In the genomic region with DNA sequence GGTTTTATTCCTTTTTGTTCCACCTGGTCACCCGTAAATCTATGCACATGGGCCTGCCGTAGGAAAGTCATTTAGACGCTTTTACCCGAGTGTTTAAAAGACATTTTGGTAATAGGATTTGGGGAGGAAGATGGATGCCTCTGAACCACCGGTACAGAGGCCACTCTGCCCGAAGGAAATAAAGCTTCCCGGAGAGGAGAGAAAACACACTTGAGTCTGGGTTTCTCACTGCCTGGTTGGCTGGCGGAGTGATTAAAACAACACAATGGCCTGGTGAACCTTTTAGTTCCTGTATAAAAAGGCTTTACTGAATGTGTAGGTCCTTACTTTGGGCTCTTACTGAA, we compare ENCODE assay signal across 8 cellular contexts. TPM values are rescaled to one million over a fixed set of nuclear protein-coding genes. Genes with fewer than 3 reads are reported as not detected.
DNase-seq lines count a peak whose midpoint lies in the region; ATAC-seq and TF ChIP-seq lines count a peak whose summit lies in the region.

No MANE protein-coding gene starts in this region.

- peak overlapping the region; percentile 74 for H3K9ac ChIP-seq in H9 (ENCODE audit: extremely low read depth, insufficient read length, low read length)
- H3K9ac ChIP-seq in iPS-20b (ENCODE audit: low read depth, low read length): peak overlapping the region; percentile 94

- H4K5ac ChIP-seq in H9 (ENCODE audit: insufficient read length, low read depth, low read length): no peak overlapping the region

- H3K18ac ChIP-seq in H9 (ENCODE audit: insufficient read length, low read depth, low read length): peak overlapping the region; percentile 75

- H2AFZ ChIP-seq in H9 (ENCODE audit: low read length): peak overlapping the region; percentile 83

- H3K4ac ChIP-seq in H9 (ENCODE audit: low read depth, low read length): no peak overlapping the region

- H3K23me2 ChIP-seq in H9 (ENCODE audit: insufficient read length, low read depth, low read length, poor library complexity, severe bottlenecking): peaks cover 10% of the 10 kb centered on the region

- peak overlapping the region; percentile 59; the same call in 1 of the 2 replicates for H3K14ac ChIP-seq in H9 (ENCODE audit: insufficient read depth, low read length)

- no peak overlapping the region for H3T11ph ChIP-seq in H9 (ENCODE audit: low read length)

- no peaks in the 10 kb centered on the region for H3K27me3 Mint-ChIP-seq in H9 (ENCODE audit: low read depth)
- no peaks in the 10 kb centered on the region for H3K27me3 Mint-ChIP-seq in activated naive CD8-positive, alpha-beta T cell treated with anti-CD3 and anti-CD28 coated beads, Interleukin-2, amount 50 U/mL, for 24 hours

- peak overlapping the region; percentile 98 for H3K27ac Mint-ChIP-seq in H9
- H3K27ac Mint-ChIP-seq in activated naive CD8-positive, alpha-beta T cell treated with anti-CD3 and anti-CD28 coated beads, Interleukin-2, amount 50 U/mL, for 24 hours: peak overlapping the region; percentile 99

- peaks cover 8 to 11% of the 10 kb centered on the region in 2 experiments for H3K4me1 Mint-ChIP-seq in H9
- peaks cover 31% of the 10 kb centered on the region for H3K4me1 Mint-ChIP-seq in activated naive CD8-positive, alpha-beta T cell treated with anti-CD3 and anti-CD28 coated beads, Interleukin-2, amount 50 U/mL, for 24 hours

- WGBS in H9 (ENCODE audit: extremely low coverage, insufficient read length, low lambda C conversion rate): no CpG with 5 or more reads among the region's 8 CpGs

- no peak for TF ChIP-seq CTCF in H9 (conservative IDR thresholded peaks at IDR 0.05)

- no peak overlapping the region for H2BK5ac ChIP-seq in H9 (ENCODE audit: insufficient read length, low read length)

- DNase-seq in H9 (no peak), NCI-H2171 treated with DMSO at 0.1 percent for 48 hours (lab: John Stamatoyannopoulos, UW) (peak; percentile 52), NCI-H524 treated with DMSO at 0.1 percent for 48 hours (lab: John Stamatoyannopoulos, UW) (no peak), cerebellar cortex (ENCODE audit: low spot score) (no peak)
- peak; percentile 33 for DNase-seq in activated naive CD8-positive, alpha-beta T cell treated with anti-CD3 and anti-CD28 coated beads, Interleukin-2, amount 50 U/mL, for 24 hours
- peak in 2 of 3 donors; percentile 0 to 6 for DNase-seq in stimulated activated CD4-positive, alpha-beta T cell treated with anti-CD3 and anti-CD28 coated beads, Interleukin-12 subunit alpha, Interleukin-12 subunit beta, amount 100 ng/mL, for 48 hours (ENCODE audit: low read depth in 2 of 3, low spot score in 1 of 3)

- no peak overlapping the region for H2AK5ac ChIP-seq in H9 (ENCODE audit: insufficient read length, low read length)

- H3K9me3 ChIP-seq in H9 (ENCODE audit: control insufficient read depth, low read depth, low read length) (no peaks in the 10 kb centered on the region), iPS-20b (ENCODE audit: insufficient read depth, low read depth, low read length) (no peaks in the 10 kb centered on the region)

- H4K8ac ChIP-seq in H9 (replicated peaks; ENCODE audit: insufficient read length, low read depth, low read length): no peak overlapping the region

- no peaks in the 10 kb centered on the region for H3K79me1 ChIP-seq in H9 (ENCODE audit: insufficient read depth, low read depth, low read length, poor library complexity, severe bottlenecking)

- no peak overlapping the region for H4K91ac ChIP-seq in H9 (ENCODE audit: insufficient read length, low read depth, low read length)

- no peak overlapping the region for H2BK12ac ChIP-seq in H9 (ENCODE audit: insufficient read length, low read depth, low read length)

- peaks cover 0 to 5% (median 0%) of the 10 kb centered on the region in 3 experiments; a peak in 3 of 7 replicates for H3K36me3 Mint-ChIP-seq in H9 (ENCODE audit: insufficient read depth in 1 of 3, low read depth in 3 of 3)
- peaks cover 2% of the 10 kb centered on the region for H3K36me3 Mint-ChIP-seq in activated naive CD8-positive, alpha-beta T cell treated with anti-CD3 and anti-CD28 coated beads, Interleukin-2, amount 50 U/mL, for 24 hours (ENCODE audit: low read depth)

- H3K4me1 ChIP-seq in H9 (ENCODE audit: insufficient read depth, low read length) (no peaks in the 10 kb centered on the region), iPS-20b (ENCODE audit: insufficient read depth, low read length) (no peaks in the 10 kb centered on the region; the same call in 1 of the 2 replicates)

- H4K20me1 ChIP-seq in H9 (ENCODE audit: control insufficient read depth, insufficient read depth, insufficient read length): no peaks in the 10 kb centered on the region

- H3K27me3 ChIP-seq in H9 (ENCODE audit: insufficient read depth, low read length) (no peaks in the 10 kb centered on the region), iPS-20b (ENCODE audit: insufficient read depth, low read length) (no peaks in the 10 kb centered on the region)

- H3K27ac ChIP-seq in H9 (ENCODE audit: insufficient read length, low read depth, low read length) (peak overlapping the region; percentile 59), iPS-20b (ENCODE audit: low read length) (peak overlapping the region; percentile 89)

- peak overlapping the region; percentile 51 for H3K4me2 ChIP-seq in H9 (ENCODE audit: insufficient read depth, insufficient read length, low read length)

- peak overlapping the region; percentile 79 to 82 for H3K4me3 Mint-ChIP-seq in H9
- peak overlapping the region; percentile 96 for H3K4me3 Mint-ChIP-seq in activated naive CD8-positive, alpha-beta T cell treated with anti-CD3 and anti-CD28 coated beads, Interleukin-2, amount 50 U/mL, for 24 hours

- no peak overlapping the region for H3K56ac ChIP-seq in H9 (ENCODE audit: insufficient read length, low read depth, low read length)

- no peak overlapping the region for H2BK15ac ChIP-seq in H9 (ENCODE audit: low read depth, low read length)

- no peaks in the 10 kb centered on the region for H3K36me3 ChIP-seq in iPS-20b (ENCODE audit: insufficient read depth, low read depth, low read length)

- no peak overlapping the region for H2BK120ac ChIP-seq in H9 (ENCODE audit: low read depth, low read length, poor library complexity, severe bottlenecking)

- H3K9me3 Mint-ChIP-seq in H9: peaks cover 0 to 4% of the 10 kb centered on the region in 2 experiments; a peak in 2 of 5 replicates
- peaks cover 11% of the 10 kb centered on the region for H3K9me3 Mint-ChIP-seq in activated naive CD8-positive, alpha-beta T cell treated with anti-CD3 and anti-CD28 coated beads, Interleukin-2, amount 50 U/mL, for 24 hours

- H3K4me3 ChIP-seq in GM08714 (ENCODE audit: low read length) (peak overlapping the region; percentile 76), iPS-20b (ENCODE audit: low read length) (peak overlapping the region; percentile 88)

- no peak overlapping the region for H3K23ac ChIP-seq in H9 (ENCODE audit: insufficient read length, low read depth, low read length)

- ATAC-seq in activated naive CD8-positive, alpha-beta T cell treated with anti-CD3 and anti-CD28 coated beads, Interleukin-2, amount 50 U/mL, for 24 hours: no peak

- H3K79me2 ChIP-seq in H9 (ENCODE audit: insufficient read depth, low read length): no peaks in the 10 kb centered on the region

- H2BK20ac ChIP-seq in H9 (ENCODE audit: low read depth, low read length, poor library complexity, severe bottlenecking): no peak overlapping the region

RNA-seq across cellular contexts. Expression of gene THNSL1, which starts 0.8 kb away (rescaled TPM):
- total RNA-seq in H9 (2021): 3.9 and 4.2 TPM in 2 replicates

RNA-seq across cellular contexts. Expression of gene ENKUR, which starts 1.3 kb away (rescaled TPM):
- total RNA-seq in H9 (2021): 0.26 TPM in 1 of 2 replicates, not detected in the other

Comparison
In these comparisons a context has a peak if more than half of its experiments do, and no peak if none do; other contexts are left out.
1. DNase-seq: peak in NCI-H2171 treated with DMSO at 0.1 percent for 48 hours (single experiment), activated naive CD8-positive, alpha-beta T cell treated with anti-CD3 and anti-CD28 coated beads, Interleukin-2, amount 50 U/mL, for 24 hours (single experiment) and stimulated activated CD4-positive, alpha-beta T cell treated with anti-CD3 and anti-CD28 coated beads, Interleukin-12 subunit alpha, Interleukin-12 subunit beta, amount 100 ng/mL, for 48 hours (2 of 3); none in H9 (single experiment), NCI-H524 treated with DMSO at 0.1 percent for 48 hours (single experiment) and cerebellar cortex (single experiment).